ENCODE assay signal across 8 cellular contexts in the genomic region with DNA sequence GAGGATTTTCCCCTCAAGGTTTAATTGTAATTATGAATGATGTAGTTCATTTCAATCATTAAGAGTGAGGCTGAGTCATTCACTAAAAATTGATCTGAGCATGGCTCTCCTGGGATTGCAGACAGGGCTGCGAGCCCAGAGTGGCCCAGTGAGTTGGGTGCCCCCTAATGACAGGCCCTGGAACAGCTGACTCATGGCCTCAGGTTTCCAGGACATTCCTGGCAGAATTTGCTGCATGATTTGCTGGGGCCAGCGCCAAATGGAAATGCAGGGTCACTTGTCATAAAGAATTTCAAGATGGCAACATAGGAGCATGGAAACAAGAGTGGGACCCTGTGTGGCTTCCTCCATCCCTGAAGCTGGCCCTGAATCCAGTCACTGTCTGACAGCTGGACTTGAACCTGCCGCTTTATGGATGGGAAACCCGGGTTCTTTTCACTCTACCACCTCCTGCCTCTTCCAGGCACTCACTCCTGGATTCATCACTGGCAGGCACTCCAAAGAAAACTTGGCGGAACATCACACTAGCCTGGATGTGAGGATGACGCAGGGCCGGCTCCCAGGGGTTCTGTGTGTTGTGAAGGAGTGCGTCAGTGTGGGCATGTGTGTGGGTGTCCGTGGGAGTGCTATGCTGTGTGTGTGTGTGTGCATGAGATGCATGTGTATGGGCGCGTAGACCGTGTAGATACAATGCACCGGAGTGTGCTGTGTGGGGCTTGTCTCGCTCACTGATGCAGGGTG. TPM values are rescaled to one million over a fixed set of nuclear protein-coding genes. Genes with fewer than 3 reads are reported as not detected.
DNase-seq lines count a peak whose midpoint lies in the region; ATAC-seq lines count a peak whose summit lies in the region.

No MANE protein-coding gene starts in this region.

- H3K4me2 ChIP-seq in mesenchymal stem cell (ENCODE audit: low read length, poor library complexity, severe bottlenecking), result no peak overlapping the region

- H3K27ac Mint-ChIP-seq in T-helper 2 cell treated with Interferon-gamma antibody and Interleukin-4, amounts not matched to agents 5 μg/mL and 100 μg/mL, for 36 hours, result no peak overlapping the region

- no peak overlapping the region for H2BK120ac ChIP-seq in mesenchymal stem cell (ENCODE audit: low read depth, low read length)

- H4K8ac ChIP-seq in mesenchymal stem cell (ENCODE audit: low read length), result no peak overlapping the region

- peaks cover 13% of the 10 kb centered on the region for H3K4me1 ChIP-seq in mesenchymal stem cell (ENCODE audit: control insufficient read depth, insufficient read depth, low read depth, low read length)

- H3K36me3 Mint-ChIP-seq in T-helper 2 cell treated with Interferon-gamma antibody and Interleukin-4, amounts not matched to agents 5 μg/mL and 100 μg/mL, for 36 hours (ENCODE audit: low read depth), result no peaks in the 10 kb centered on the region

- no peak overlapping the region for H3K4ac ChIP-seq in mesenchymal stem cell (ENCODE audit: low read depth in 1 of 2, low read length in 2 of 2)

- H3K27me3 Mint-ChIP-seq in T-helper 2 cell treated with Interferon-gamma antibody and Interleukin-4, amounts not matched to agents 5 μg/mL and 100 μg/mL, for 36 hours (ENCODE audit: low read depth), result no peaks in the 10 kb centered on the region

- no peak overlapping the region for H2BK5ac ChIP-seq in mesenchymal stem cell (ENCODE audit: low read depth, low read length, poor library complexity, severe bottlenecking)

- DNase-seq in Right ventricle myocardium superior (peak; percentile 59), cardiac septum (ENCODE audit: low spot score) (no peak), NCI-H1694 treated with DMSO at 0.1 percent for 48 hours (lab: John Stamatoyannopoulos, UW) (peak; percentile 29), cerebellar cortex (ENCODE audit: low spot score) (peak; percentile 40), mesenchymal stem cell (peak; percentile 48)
- DNase-seq in T-helper 2 cell treated with Interferon-gamma antibody and Interleukin-4, amounts not matched to agents 5 μg/mL and 100 μg/mL, for 36 hours (ENCODE audit: low spot score), result no peak
- no peak for DNase-seq in activated CD4-positive, alpha-beta T cell treated with anti-CD3 and anti-CD28 coated beads for 48 hours

- H3K9ac ChIP-seq in mesenchymal stem cell (ENCODE audit: low read length), result peak overlapping the region; percentile 44

- no peaks in the 10 kb centered on the region for H3K4me1 Mint-ChIP-seq in T-helper 2 cell treated with Interferon-gamma antibody and Interleukin-4, amounts not matched to agents 5 μg/mL and 100 μg/mL, for 36 hours (ENCODE audit: low read depth)

- no peak overlapping the region for H3K4me3 Mint-ChIP-seq in T-helper 2 cell treated with Interferon-gamma antibody and Interleukin-4, amounts not matched to agents 5 μg/mL and 100 μg/mL, for 36 hours

- intact Hi-C loops in Right ventricle myocardium superior (cut with DNase I), result no loop called here
- intact Hi-C loops in cardiac septum (cut with DNase I), result no loop called here

- no peaks in the 10 kb centered on the region for H3K9me3 ChIP-seq in mesenchymal stem cell (ENCODE audit: control insufficient read depth, low read length)

- H3K18ac ChIP-seq in mesenchymal stem cell (ENCODE audit: low read depth in 1 of 2, low read length in 2 of 2), result no peak overlapping the region

- no peak overlapping the region for H2AK5ac ChIP-seq in mesenchymal stem cell (ENCODE audit: low read length, severe bottlenecking)

- no peak overlapping the region for H2BK15ac ChIP-seq in mesenchymal stem cell (ENCODE audit: low read depth, poor library complexity, severe bottlenecking)

- H3K23ac ChIP-seq in mesenchymal stem cell (ENCODE audit: low read length in 2 of 2), result no peak overlapping the region

- H3K9me3 Mint-ChIP-seq in T-helper 2 cell treated with Interferon-gamma antibody and Interleukin-4, amounts not matched to agents 5 μg/mL and 100 μg/mL, for 36 hours, result no peaks in the 10 kb centered on the region

- no peak overlapping the region for H2AFZ ChIP-seq in mesenchymal stem cell (ENCODE audit: low read depth, low read length)

- H3K79me1 ChIP-seq in mesenchymal stem cell (replicated peaks; ENCODE audit: low read length, poor library complexity, severe bottlenecking), result no peaks in the 10 kb centered on the region

- no peak overlapping the region for H4K91ac ChIP-seq in mesenchymal stem cell (ENCODE audit: low read length)

- H3K36me3 ChIP-seq in mesenchymal stem cell (ENCODE audit: control insufficient read depth in 1 of 2, insufficient read depth in 2 of 2, low read depth in 1 of 2, low read length in 2 of 2), result no peaks in the 10 kb centered on the region

- peak overlapping the region in 1 of 2 experiments; percentile 38 for H3K14ac ChIP-seq in mesenchymal stem cell (ENCODE audit: low read length in 2 of 2)

- 90% methylated on average over 14 of the region's 14 CpGs for WGBS in mesenchymal stem cell

- H2BK12ac ChIP-seq in mesenchymal stem cell (ENCODE audit: low read length in 2 of 2), result no peak overlapping the region

- H3K4me3 ChIP-seq in mesenchymal stem cell (ENCODE audit: insufficient read depth in 1 of 2, low read depth in 1 of 2, low read length in 2 of 2), result no peak overlapping the region

- peak; percentile 77 for ATAC-seq in Right ventricle myocardium superior (ENCODE audit: poor library complexity)
- ATAC-seq in GM21737 (IDR thresholded peaks at IDR 0.05; ENCODE audit: unreplicated experiment), result no peak

- no peak overlapping the region for H3K27ac ChIP-seq in mesenchymal stem cell (ENCODE audit: low read length, poor library complexity, severe bottlenecking)

- H3K27me3 ChIP-seq in mesenchymal stem cell (ENCODE audit: control insufficient read depth in 1 of 2, insufficient read depth in 1 of 2, low read length in 2 of 2), result peaks cover 0 to 20% of the 10 kb centered on the region in 2 experiments

RNA-seq across cellular contexts. Expression of a gene that starts 15.2 kb away (rescaled TPM):
- total RNA-seq in Right ventricle myocardium superior (not detected), cardiac septum (not detected)
- polyA plus RNA-seq in mesenchymal stem cell (2013, experiment 1 of 2), result not detected
- not detected for polyA plus RNA-seq in mesenchymal stem cell (2013, experiment 2 of 2)

Comparison
In these comparisons a context has a peak if more than half of its experiments do, and no peak if none do; other contexts are left out.
1. DNase-seq: peak in Right ventricle myocardium superior (single experiment), NCI-H1694 treated with DMSO at 0.1 percent for 48 hours (single experiment), cerebellar cortex (single experiment) and mesenchymal stem cell (single experiment); none in cardiac septum (single experiment), T-helper 2 cell treated with Interferon-gamma antibody and Interleukin-4, amounts not matched to agents 5 μg/mL and 100 μg/mL, for 36 hours (single experiment) and activated CD4-positive, alpha-beta T cell treated with anti-CD3 and anti-CD28 coated beads for 48 hours (single experiment).